ENCODE assay signal across 12 cellular contexts in genomic region chr3:48552111-48552911, GRCh38. TPM values are rescaled to one million over a fixed set of nuclear protein-coding genes. Genes with fewer than 3 reads are reported as not detected.
DNase-seq lines count a peak whose midpoint lies in the region; ATAC-seq, FAIRE-seq and TF ChIP-seq lines count a peak whose summit lies in the region.
"Had no signal": no experiment of that assay in that cellular context is flagged by ENCODE, and none has a peak within 500 bp of the region (broad histone marks: within the 10 kb centered on the region; RNA-seq: fewer than 3 reads in every experiment).

No MANE protein-coding gene starts in this region.

- H3K9me3 ChIP-seq in GM12878 (replicated peaks; ENCODE audit: control insufficient read depth, insufficient read depth, low read length) = no peaks in the 10 kb centered on the region
- H3K9me3 ChIP-seq: uterus had no signal

- CTCF ChIA-PET in GM12878 (lab: Yijun Ruan, JAX) = interaction anchor here (1.0 to 16.3 kb wide), 8 partner anchors 7 to 321 kb away, joined by 3 to 239 read pairs (median 4); partner anchors contain the start of genes CCDC51 and TMA7

- peak overlapping the region; percentile 55 for H3K4me2 ChIP-seq in GM12878 (ENCODE audit: control insufficient read depth, insufficient read depth)

- POLR2A ChIA-PET in GM12878 (lab: Charles Lee) = interaction anchor here (0.6 to 2.2 kb wide), 7 partner anchors 13 to 506 kb away, joined by 3 to 8 read pairs (median 4); partner anchors contain the start of genes CCDC51 and TMA7

- peaks cover 11% of the 10 kb centered on the region for H3K4me1 ChIP-seq in GM12878 (ENCODE audit: control insufficient read depth, insufficient read depth, low read length)
- H3K4me1 ChIP-seq: uterus had no signal

- DNase-seq in NCI-H748 (lab: John Stamatoyannopoulos, UW; ENCODE audit: unreplicated experiment) = peak; percentile 48
- no peak for DNase-seq in NCI-H748 treated with DMSO at 0.1 percent for 48 hours (lab: John Stamatoyannopoulos, UW)
- DNase-seq in GM12878 (ENCODE audit: low read depth, low spot score) = no peak
- DNase-seq in progenitor cell of endocrine pancreas (ENCODE audit: low spot score, unreplicated experiment) = peak; percentile 37
- DNase-seq in effector CD8-positive, alpha-beta T cell (lab: John Stamatoyannopoulos, UW) = no peak
- DNase-seq: NCI-H345, posterior cingulate gyrus, uterus had no signal

- no peaks in the 10 kb centered on the region for H3K27me3 ChIP-seq in GM12878 (replicated peaks in 1 of 2; ENCODE audit: control insufficient read depth in 2 of 2, insufficient read depth in 2 of 2, low read length in 1 of 2)
- H3K27me3 ChIP-seq: uterus had no signal

- no peak for FAIRE-seq in GM12878 (lab: Jason Lieb, UNC)
- FAIRE-seq: A204.1, HTR-8/SVneo had no signal

- no peak for TF ChIP-seq POLR2A in GM12878 (IDR thresholded peaks at IDR 0.05; ENCODE audit: low read depth, low read length)

- H3K4me3 Mint-ChIP-seq in progenitor cell of endocrine pancreas (ENCODE audit: low read depth) = peak overlapping the region; percentile 17
- H3K4me3 Mint-ChIP-seq: mesothelial cell of epicardium had no signal

- RAD21 ChIA-PET in GM12878 (lab: Charles Lee; ENCODE audit: unreplicated experiment) = interaction anchor here (0.9 to 2.9 kb wide), 2 partner anchors 79 to 83 kb away, joined by 3 to 9 read pairs; partner anchors contain the start of gene SLC26A6

- no peak for TF ChIP-seq EP300 in GM12878 (IDR thresholded peaks at IDR 0.05; ENCODE audit: borderline replicate concordance in 1 of 2, control insufficient read depth in 1 of 2, low read depth in 2 of 2, low read length in 2 of 2)

- TF ChIP-seq CTCF in GM12878 (IDR thresholded peaks at IDR 0.05 in 2 of 3, conservative IDR thresholded peaks at IDR 0.05 in 1 of 3; ENCODE audit: control insufficient read depth in 2 of 3, extremely low read depth in 1 of 3, insufficient read depth in 1 of 3, low read depth in 3 of 3, low read length in 3 of 3) (no peak), progenitor cell of endocrine pancreas (IDR thresholded peaks at IDR 0.05; ENCODE audit: unreplicated experiment) (no peak)

- no peaks in the 10 kb centered on the region for H3K9me3 Mint-ChIP-seq in progenitor cell of endocrine pancreas (ENCODE audit: low read depth)
- H3K9me3 Mint-ChIP-seq: mesothelial cell of epicardium had no signal

- no TSS peak for BruUV-seq in GM12878 (replicated peaks; lab: Mats Ljungman, UMichigan)

- TF ChIP-seq RAD21 in GM12878 (IDR thresholded peaks at IDR 0.05; ENCODE audit: insufficient read depth, low read depth, low read length) = no peak

- 80% methylated on average over 14 of the region's 14 CpGs for WGBS in GM12878 (ENCODE audit: insufficient coverage, insufficient replicate concordance, low lambda C conversion rate, missing lambda C conversion rate)

- H3K4me1 Mint-ChIP-seq in progenitor cell of endocrine pancreas (ENCODE audit: low read depth) = peaks cover 41% of the 10 kb centered on the region

- peaks cover 53% of the 10 kb centered on the region for H3K79me2 ChIP-seq in GM12878 (ENCODE audit: control insufficient read depth, insufficient read depth, low read length)

- H3K27ac Mint-ChIP-seq in progenitor cell of endocrine pancreas = peak overlapping the region; percentile 90
- H3K27ac Mint-ChIP-seq: mesothelial cell of epicardium had no signal

- intact Hi-C loops in GM12878 (cut with micrococcal nuclease; ENCODE audit: unreplicated experiment) = no loop called here

- peaks cover 13% of the 10 kb centered on the region for H3K36me3 Mint-ChIP-seq in progenitor cell of endocrine pancreas (ENCODE audit: insufficient read depth)
- H3K36me3 Mint-ChIP-seq: mesothelial cell of epicardium had no signal

- H3K4me3 ChIP-seq in GM12878 = no peak overlapping the region
- H3K4me3 ChIP-seq: uterus had no signal

- SMC1A ChIA-PET in GM12878 (lab: Charles Lee; ENCODE audit: uncharacterized antibody, unreplicated experiment) = interaction anchor here (0.9 to 1.6 kb wide), 5 partner anchors 83 to 116 kb away, joined by 3 to 6 read pairs (median 3); partner anchors contain the start of genes ATRIP and SLC26A6

- peaks cover 2% of the 10 kb centered on the region; the same call in 1 of the 2 replicates for H4K20me1 ChIP-seq in GM12878 (ENCODE audit: control insufficient read depth, insufficient read depth)

- no peak for ATAC-seq in GM12878
- ATAC-seq in GM21529 (IDR thresholded peaks at IDR 0.05; ENCODE audit: unreplicated experiment) = no peak

- no peak overlapping the region for H2AFZ ChIP-seq in GM12878 (ENCODE audit: control insufficient read depth, low read depth, low read length)

- peaks cover 0 to 30% of the 10 kb centered on the region in 2 experiments; a peak in 3 of 4 replicates for H3K36me3 ChIP-seq in GM12878 (ENCODE audit: control insufficient read depth in 2 of 2, insufficient read depth in 2 of 2, low read length in 1 of 2)
- H3K36me3 ChIP-seq: uterus had no signal

- in situ Hi-C loops in GM12878 (cut with MboI) = no loop called here

- H3K27me3 Mint-ChIP-seq in progenitor cell of endocrine pancreas = no peaks in the 10 kb centered on the region

- H3K9ac ChIP-seq in GM12878 (ENCODE audit: control insufficient read depth, insufficient read depth, low read length) = no peak overlapping the region

- H3K27ac ChIP-seq in GM12878 (ENCODE audit: control insufficient read depth, insufficient read depth) = no peak overlapping the region
- H3K27ac ChIP-seq: uterus had no signal

RNA-seq across cellular contexts. Expression of gene PFKFB4, which starts 4.3 kb away (rescaled TPM):
- total RNA-seq in GM12878 (2013; cell fraction: nucleolus; rRNA removed) = 303 and 312 TPM in 2 replicates
- total RNA-seq in GM12878 (2014; rRNA removed) (8.6 and 10.1 TPM in 2 replicates), GM12878 (2014; rRNA removed; fragmentation: Illumina TruSeq; extraction: Trizol) (5.6 and 6.9 TPM in 2 replicates), GM12878 (2021) (8.0 and 9.8 TPM in 2 replicates), progenitor cell of endocrine pancreas (39.7 and 45.0 TPM in 2 replicates)
- polyA plus RNA-seq in GM12878 (2011; ENCODE audit: low read depth) = 39.9 TPM
- polyA plus RNA-seq in GM12878 (2011; rRNA removed) (69.6 and 89.1 TPM in 2 replicates), GM12878 (2014; fragmentation: Illumina TruSeq; extraction: Trizol) (4.9 and 9.3 TPM in 2 replicates), GM12878 (2014; fragmentation: Nextera tagmentation; extraction: Ambion mirVana) (under 1 TPM; 0.37 to 0.53 TPM), GM12878 (2014; rRNA removed) (5.3 and 6.3 TPM in 2 replicates), GM12878 (2016; fragmentation: Nextera tagmentation; extraction: Ambion mirVana) (1 to 10 TPM; 1.2 to 2.3 TPM)
- polyA plus RNA-seq in GM12878 (2011; cell fraction: cytosol; rRNA removed) = 105 and 120 TPM in 2 replicates
- polyA plus RNA-seq in GM12878 (2011; cell fraction: nucleus; rRNA removed) = 156 and 252 TPM in 2 replicates
- polyA plus RNA-seq in GM12878 (2012) = 61.7 and 92.2 TPM in 2 replicates
- polyA minus RNA-seq in GM12878 (2011; rRNA and poly(A)+ RNA removed) = 83.8 and 138 TPM in 2 replicates
- polyA minus RNA-seq in GM12878 (2011; cell fraction: cytosol; rRNA and poly(A)+ RNA removed) = 29.0 and 30.8 TPM in 2 replicates
- polyA minus RNA-seq in GM12878 (2011; cell fraction: nucleus; rRNA and poly(A)+ RNA removed) = 57.4 and 57.9 TPM in 2 replicates

RNA-seq across cellular contexts. Expression of gene UCN2, which starts 11.3 kb away (rescaled TPM):
- total RNA-seq in GM12878 (2013; cell fraction: nucleolus; rRNA removed) = 0.44 and 0.66 TPM in 2 replicates
- total RNA-seq in GM12878 (2014; rRNA removed) (not detected in 2 replicates), GM12878 (2014; rRNA removed; fragmentation: Illumina TruSeq; extraction: Trizol) (not detected in 2 replicates), GM12878 (2021) (not detected in 2 replicates), progenitor cell of endocrine pancreas (1.2 and 1.4 TPM in 2 replicates)
- polyA plus RNA-seq in GM12878 (2011; ENCODE audit: low read depth) = not detected
- polyA plus RNA-seq in GM12878 (2011; rRNA removed) (not detected in 2 replicates), GM12878 (2014; fragmentation: Illumina TruSeq; extraction: Trizol) (not detected in 2 replicates), GM12878 (2014; fragmentation: Nextera tagmentation; extraction: Ambion mirVana) (not detected), GM12878 (2014; rRNA removed) (0.05 TPM in 1 of 2 replicates, not detected in the other), GM12878 (2016; fragmentation: Nextera tagmentation; extraction: Ambion mirVana) (not detected)
- not detected in 2 replicates for polyA plus RNA-seq in GM12878 (2011; cell fraction: cytosol; rRNA removed)
- 0.18 and 0.39 TPM in 2 replicates for polyA plus RNA-seq in GM12878 (2011; cell fraction: nucleus; rRNA removed)
- 0.10 TPM in 1 of 2 replicates, not detected in the other for polyA plus RNA-seq in GM12878 (2012)
- polyA minus RNA-seq in GM12878 (2011; rRNA and poly(A)+ RNA removed) = not detected in 2 replicates
- polyA minus RNA-seq in GM12878 (2011; cell fraction: cytosol; rRNA and poly(A)+ RNA removed) = not detected in 2 replicates
- polyA minus RNA-seq in GM12878 (2011; cell fraction: nucleus; rRNA and poly(A)+ RNA removed) = 0.29 TPM in 1 of 2 replicates, not detected in the other

RNA-seq across cellular contexts. Expression of gene COL7A1, which starts 42.8 kb away (rescaled TPM):
- total RNA-seq in GM12878 (2013; cell fraction: nucleolus; rRNA removed) = 11.1 and 12.5 TPM in 2 replicates
- total RNA-seq in GM12878 (2014; rRNA removed) (0.11 and 0.23 TPM in 2 replicates), GM12878 (2014; rRNA removed; fragmentation: Illumina TruSeq; extraction: Trizol) (0.28 and 0.31 TPM in 2 replicates), GM12878 (2021) (0.64 and 1.9 TPM in 2 replicates), progenitor cell of endocrine pancreas (31.5 and 38.4 TPM in 2 replicates)
- polyA plus RNA-seq in GM12878 (2011; ENCODE audit: low read depth) = 1.5 TPM
- polyA plus RNA-seq in GM12878 (2011; rRNA removed) (0.32 and 1.4 TPM in 2 replicates), GM12878 (2014; fragmentation: Illumina TruSeq; extraction: Trizol) (0.24 TPM in 1 of 2 replicates, not detected in the other), GM12878 (2014; fragmentation: Nextera tagmentation; extraction: Ambion mirVana) (under 1 TPM in 1 of 2 experiments, not detected in 1; 0.24 TPM), GM12878 (2014; rRNA removed) (1.0 and 1.3 TPM in 2 replicates), GM12878 (2016; fragmentation: Nextera tagmentation; extraction: Ambion mirVana) (under 1 TPM; 0.01 to 0.29 TPM)
- polyA plus RNA-seq in GM12878 (2011; cell fraction: cytosol; rRNA removed) = 0.70 and 1.2 TPM in 2 replicates
- 29.9 and 33.4 TPM in 2 replicates for polyA plus RNA-seq in GM12878 (2011; cell fraction: nucleus; rRNA removed)
- polyA plus RNA-seq in GM12878 (2012) = 5.4 and 6.8 TPM in 2 replicates
- 0.41 and 0.44 TPM in 2 replicates for polyA minus RNA-seq in GM12878 (2011; rRNA and poly(A)+ RNA removed)
- 0.67 and 1.5 TPM in 2 replicates for polyA minus RNA-seq in GM12878 (2011; cell fraction: cytosol; rRNA and poly(A)+ RNA removed)
- 2.4 and 3.3 TPM in 2 replicates for polyA minus RNA-seq in GM12878 (2011; cell fraction: nucleus; rRNA and poly(A)+ RNA removed)

RNA-seq across cellular contexts. Expression of gene SHISA5, which starts 48.3 kb away (rescaled TPM):
- total RNA-seq in GM12878 (2013; cell fraction: nucleolus; rRNA removed) = 45.3 and 46.8 TPM in 2 replicates
- 86.6 and 87.9 TPM in 2 replicates for total RNA-seq in GM12878 (2014; rRNA removed)
- total RNA-seq in GM12878 (2014; rRNA removed; fragmentation: Illumina TruSeq; extraction: Trizol) = 48.7 and 54.5 TPM in 2 replicates
- 86.7 and 94.3 TPM in 2 replicates for total RNA-seq in GM12878 (2021)
- polyA plus RNA-seq in GM12878 (2011; ENCODE audit: low read depth) = 46.0 TPM
- 31.7 and 62.3 TPM in 2 replicates for polyA plus RNA-seq in GM12878 (2011; rRNA removed)
- 112 and 129 TPM in 2 replicates for polyA plus RNA-seq in GM12878 (2011; cell fraction: cytosol; rRNA removed)
- 67.1 and 79.3 TPM in 2 replicates for polyA plus RNA-seq in GM12878 (2011; cell fraction: nucleus; rRNA removed)
- 93.3 and 104 TPM in 2 replicates for polyA plus RNA-seq in GM12878 (2012)
- polyA plus RNA-seq in GM12878 (2014; fragmentation: Illumina TruSeq; extraction: Trizol) = 21.8 and 49.5 TPM in 2 replicates
- polyA plus RNA-seq in GM12878 (2014; fragmentation: Nextera tagmentation; extraction: Ambion mirVana) = 10 to 100 TPM; 17.1 to 18.7 TPM
- polyA plus RNA-seq in GM12878 (2014; rRNA removed) = 72.3 and 83.0 TPM in 2 replicates
- 100 to 1,000 TPM; 134 to 148 TPM for polyA plus RNA-seq in GM12878 (2016; fragmentation: Nextera tagmentation; extraction: Ambion mirVana)
- polyA minus RNA-seq in GM12878 (2011; rRNA and poly(A)+ RNA removed) = 50.4 and 81.4 TPM in 2 replicates
- polyA minus RNA-seq in GM12878 (2011; cell fraction: cytosol; rRNA and poly(A)+ RNA removed) = 42.5 and 42.9 TPM in 2 replicates
- polyA minus RNA-seq in GM12878 (2011; cell fraction: nucleus; rRNA and poly(A)+ RNA removed) = 14.5 and 21.5 TPM in 2 replicates
- total RNA-seq in progenitor cell of endocrine pancreas = 157 and 162 TPM in 2 replicates

RNA-seq across cellular contexts. Expression of gene UQCRC1, which starts 57.1 kb away (rescaled TPM):
- total RNA-seq in GM12878 (2013; cell fraction: nucleolus; rRNA removed) = 116 and 131 TPM in 2 replicates
- 220 and 233 TPM in 2 replicates for total RNA-seq in GM12878 (2014; rRNA removed)
- total RNA-seq in GM12878 (2014; rRNA removed; fragmentation: Illumina TruSeq; extraction: Trizol) = 210 and 214 TPM in 2 replicates
- 254 and 259 TPM in 2 replicates for total RNA-seq in GM12878 (2021)
- 161 TPM for polyA plus RNA-seq in GM12878 (2011; ENCODE audit: low read depth)
- polyA plus RNA-seq in GM12878 (2011; rRNA removed) = 274 and 426 TPM in 2 replicates
- 735 and 759 TPM in 2 replicates for polyA plus RNA-seq in GM12878 (2011; cell fraction: cytosol; rRNA removed)
- 689 and 765 TPM in 2 replicates for polyA plus RNA-seq in GM12878 (2011; cell fraction: nucleus; rRNA removed)
- 161 and 177 TPM in 2 replicates for polyA plus RNA-seq in GM12878 (2012)
- polyA plus RNA-seq in GM12878 (2014; fragmentation: Illumina TruSeq; extraction: Trizol) = 161 and 223 TPM in 2 replicates
- polyA plus RNA-seq in GM12878 (2014; fragmentation: Nextera tagmentation; extraction: Ambion mirVana) = 100 to 1,000 TPM; 116 to 188 TPM
- 197 and 221 TPM in 2 replicates for polyA plus RNA-seq in GM12878 (2014; rRNA removed)
- 100 to 1,000 TPM; 374 to 394 TPM for polyA plus RNA-seq in GM12878 (2016; fragmentation: Nextera tagmentation; extraction: Ambion mirVana)
- polyA minus RNA-seq in GM12878 (2011; rRNA and poly(A)+ RNA removed) = 768 and 828 TPM in 2 replicates
- 156 and 188 TPM in 2 replicates for polyA minus RNA-seq in GM12878 (2011; cell fraction: cytosol; rRNA and poly(A)+ RNA removed)
- polyA minus RNA-seq in GM12878 (2011; cell fraction: nucleus; rRNA and poly(A)+ RNA removed) = 135 and 197 TPM in 2 replicates
- total RNA-seq in progenitor cell of endocrine pancreas = 209 and 219 TPM in 2 replicates

Comparison
In these comparisons a context has a peak if more than half of its experiments do, and no peak if none do; other contexts are left out.
1. DNase-seq: peak in NCI-H748 (single experiment) and progenitor cell of endocrine pancreas (single experiment); none in NCI-H748 treated with DMSO at 0.1 percent for 48 hours (single experiment), GM12878 (single experiment) and effector CD8-positive, alpha-beta T cell (single experiment).